8 cellular contexts compared by ENCODE assay signal in genomic region chr18:811192-812122, GRCh38. TPM values are rescaled to one million over a fixed set of nuclear protein-coding genes. Genes with fewer than 3 reads are reported as not detected.
DNase-seq lines count a peak whose midpoint lies in the region; ATAC-seq and TF ChIP-seq lines count a peak whose summit lies in the region.

No MANE protein-coding gene starts in this region.

- peaks cover 54% of the 10 kb centered on the region for H3K79me2 ChIP-seq in PC-3 (ENCODE audit: low read length)

- H2AFZ ChIP-seq in PC-3 (ENCODE audit: low read length), result peak overlapping the region; percentile 57

- H3K4me1 ChIP-seq in PC-3 (ENCODE audit: insufficient read depth, low read length) (peaks cover 12% of the 10 kb centered on the region), lower lobe of right lung (peaks cover 51% of the 10 kb centered on the region), thyroid gland (peaks cover 13 to 15% of the 10 kb centered on the region in 2 donors)

- POLR2A ChIA-PET in PC-3 (lab: Charles Lee; ENCODE audit: unreplicated experiment), result no interaction called here

- H4K20me1 ChIP-seq in PC-3 (ENCODE audit: low read length), result peaks cover 49% of the 10 kb centered on the region

- H3K4me1 Mint-ChIP-seq in dendritic cell treated with granulocyte-macrophage colony-stimulating factor and Interleukin-4, amounts not matched to agents 40 ng/mL and 50 ng/mL, for 4 days (ENCODE audit: low read depth), result peaks cover 15% of the 10 kb centered on the region

- no peak overlapping the region for H3K27ac Mint-ChIP-seq in dendritic cell treated with granulocyte-macrophage colony-stimulating factor and Interleukin-4, amounts not matched to agents 40 ng/mL and 50 ng/mL, for 4 days

- no peak for TF ChIP-seq POLR2A in thyroid gland (IDR thresholded peaks at IDR 0.05)

- peak overlapping the region; percentile 100 for H3K4me3 ChIP-seq in PC-3 (ENCODE audit: low read length)
- H3K4me3 ChIP-seq in lower lobe of right lung, result peak overlapping the region; percentile 91
- peak overlapping the region; percentile 80 to 96 (median 89) for H3K4me3 ChIP-seq in thyroid gland (replicated peaks in 1 of 3)

- peak overlapping the region; percentile 97 for H3K27ac ChIP-seq in PC-3 (ENCODE audit: low read length)
- H3K27ac ChIP-seq in lower lobe of right lung, result peak overlapping the region; percentile 93
- peak overlapping the region; percentile 93 to 98 (median 98) for H3K27ac ChIP-seq in thyroid gland

- no peaks in the 10 kb centered on the region for H3K9me2 ChIP-seq in PC-3 (replicated peaks; ENCODE audit: low read length)

- peak overlapping the region; percentile 47 for H3K4me3 Mint-ChIP-seq in dendritic cell treated with granulocyte-macrophage colony-stimulating factor and Interleukin-4, amounts not matched to agents 40 ng/mL and 50 ng/mL, for 4 days

- H3K27me3 ChIP-seq in PC-3 (ENCODE audit: low read length), result no peaks in the 10 kb centered on the region
- no peaks in the 10 kb centered on the region for H3K27me3 ChIP-seq in lower lobe of right lung (ENCODE audit: low read depth)
- H3K27me3 ChIP-seq in thyroid gland, result no peaks in the 10 kb centered on the region

- peak; percentile 42 for ATAC-seq in HG02759 (IDR thresholded peaks at IDR 0.05; ENCODE audit: unreplicated experiment)
- peak; percentile 32 for ATAC-seq in PC-3
- peak; percentile 77 to 78 for ATAC-seq in lower lobe of right lung

- 0 to 1% methylated on average over 20 to 23 of the region's 58 CpGs for WGBS in thyroid gland, 2 donors

- H3F3A ChIP-seq in PC-3 (ENCODE audit: low read length, unreplicated experiment), result no peaks in the 10 kb centered on the region

- peak overlapping the region; percentile 93 for H3K9ac ChIP-seq in PC-3 (ENCODE audit: low read length)

- H3K36me3 Mint-ChIP-seq in dendritic cell treated with granulocyte-macrophage colony-stimulating factor and Interleukin-4, amounts not matched to agents 40 ng/mL and 50 ng/mL, for 4 days (ENCODE audit: low read depth), result peaks cover 7% of the 10 kb centered on the region

- H3K4me2 ChIP-seq in PC-3 (ENCODE audit: low read length), result peak overlapping the region; percentile 82

- H3K36me3 ChIP-seq in PC-3 (ENCODE audit: low read depth, low read length) (no peaks in the 10 kb centered on the region), lower lobe of right lung (no peaks in the 10 kb centered on the region), thyroid gland (no peaks in the 10 kb centered on the region)

- TF ChIP-seq CTCF in PC-3 (conservative IDR thresholded peaks at IDR 0.05; ENCODE audit: low read depth, low read length), result no peak
- no peak for TF ChIP-seq CTCF in lower lobe of right lung (IDR thresholded peaks at IDR 0.05)
- no peak for TF ChIP-seq CTCF in thyroid gland (IDR thresholded peaks at IDR 0.05)

- CTCF ChIA-PET in PC-3 (lab: Charles Lee), result no interaction called here

- TSS peak; percentile 48 for BruUV-seq in PC-3 (replicated peaks; lab: Mats Ljungman, UMichigan)

- H3K9me3 ChIP-seq in PC-3 (ENCODE audit: low read length) (peaks cover 4% of the 10 kb centered on the region; the same call in 1 of the 2 replicates), lower lobe of right lung (no peaks in the 10 kb centered on the region), thyroid gland (no peaks in the 10 kb centered on the region)

- peaks cover 12% of the 10 kb centered on the region for H3K9me3 Mint-ChIP-seq in dendritic cell treated with granulocyte-macrophage colony-stimulating factor and Interleukin-4, amounts not matched to agents 40 ng/mL and 50 ng/mL, for 4 days

- peaks cover 80% of the 10 kb centered on the region for H3K27me3 Mint-ChIP-seq in dendritic cell treated with granulocyte-macrophage colony-stimulating factor and Interleukin-4, amounts not matched to agents 40 ng/mL and 50 ng/mL, for 4 days

- DNase-seq in activated gamma-delta T cell treated with Interleukin-2 at 50 U/mL for 16 hours (peak; percentile 5), activated gamma-delta T cell (lab: John Stamatoyannopoulos, UW) (no peak), PC-3 (peak; percentile 37), lower lobe of right lung (peak; percentile 73), thyroid gland (peak; percentile 58), SW 1271 (lab: John Stamatoyannopoulos, UW) (no peak)

- intact Hi-C loops in PC-3 (cut with micrococcal nuclease) (loop anchor here (2.0 to 5.0 kb wide), 2 partner anchors 19 to 69 kb away; no protein-coding TSS in a partner anchor), lower lobe of right lung (cut with DNase I) (no loop called here), thyroid gland (cut with DNase I) (no loop called here)
- intact Hi-C loops in dendritic cell treated with granulocyte-macrophage colony-stimulating factor and Interleukin-4, amounts not matched to agents 40 ng/mL and 50 ng/mL, for 4 days (cut with micrococcal nuclease), result no loop called here

RNA-seq across cellular contexts. Expression of gene YES1, which starts 0.6 kb away (rescaled TPM):
- 73.5 and 113 TPM in 2 replicates for total RNA-seq in PC-3 (2014; rRNA removed)
- total RNA-seq in lower lobe of right lung, result 42.0 TPM
- total RNA-seq in thyroid gland, result 100 to 1,000 TPM in 1 of 4 donors, 10 to 100 TPM in 3; 68.1 to 107 (median 80.3) TPM

Comparison
In these comparisons a context has a peak if more than half of its experiments do, and no peak if none do; other contexts are left out.
1. DNase-seq: peak in activated gamma-delta T cell treated with Interleukin-2 at 50 U/mL for 16 hours (single experiment), PC-3 (single experiment), lower lobe of right lung (single experiment) and thyroid gland (2 of 2); none in activated gamma-delta T cell (single experiment) and SW 1271 (0 of 2).
2. Peak in every context shown above with its lines, with median percentiles within 50 percentile points of each other: ATAC-seq, H3K27ac ChIP-seq and H3K4me3 ChIP-seq.